Comparison of ENCODE assay signal across 8 cellular contexts in genomic region chr2:71067567-71068217, GRCh38. TPM values are rescaled to one million over a fixed set of nuclear protein-coding genes. Genes with fewer than 3 reads are reported as not detected.
DNase-seq lines count a peak whose midpoint lies in the region; ATAC-seq and TF ChIP-seq lines count a peak whose summit lies in the region.

No MANE protein-coding gene starts in this region.

- in situ Hi-C loops in astrocyte of the spinal cord (cut with HindIII; ENCODE audit: low sequenced_read_pairs) = no loop called here

- peaks cover 6% of the 10 kb centered on the region for H3K36me3 Mint-ChIP-seq in activated T-cell treated with anti-CD3 and anti-CD28 coated beads, Interleukin-2, amount 50 U/mL, for 4 hours (ENCODE audit: insufficient read depth)

- H3K9me3 Mint-ChIP-seq in activated T-cell treated with anti-CD3 and anti-CD28 coated beads, Interleukin-2, amount 50 U/mL, for 4 hours = no peaks in the 10 kb centered on the region

- peaks cover 48% of the 10 kb centered on the region for H3K4me1 Mint-ChIP-seq in activated T-cell treated with anti-CD3 and anti-CD28 coated beads, Interleukin-2, amount 50 U/mL, for 4 hours (ENCODE audit: low read depth)

- ATAC-seq in activated T-cell treated with anti-CD3 and anti-CD28 coated beads, Interleukin-2, amount 50 U/mL, for 4 hours = no peak
- ATAC-seq in HG03442 (IDR thresholded peaks at IDR 0.05; ENCODE audit: unreplicated experiment) (peak; percentile 0), HG03097 (IDR thresholded peaks at IDR 0.05; ENCODE audit: low FRiP score, unreplicated experiment) (no peak)

- peak overlapping the region; percentile 91 for H3K4me3 Mint-ChIP-seq in activated T-cell treated with anti-CD3 and anti-CD28 coated beads, Interleukin-2, amount 50 U/mL, for 4 hours

- H3K27me3 ChIP-seq in kidney epithelial cell (ENCODE audit: control insufficient read depth, insufficient read depth, low read length) = no peaks in the 10 kb centered on the region

- no peaks in the 10 kb centered on the region for H3K27me3 Mint-ChIP-seq in activated T-cell treated with anti-CD3 and anti-CD28 coated beads, Interleukin-2, amount 50 U/mL, for 4 hours (ENCODE audit: low read depth)

- TF ChIP-seq CTCF in astrocyte of the spinal cord (IDR thresholded peaks at IDR 0.05; ENCODE audit: low read depth, low read length) (peak; percentile 0), kidney epithelial cell (IDR thresholded peaks at IDR 0.05; ENCODE audit: insufficient read depth, low read length, poor library complexity, severe bottlenecking) (peak; percentile 5)

- peak overlapping the region; percentile 92 for H3K27ac ChIP-seq in temporal lobe (ENCODE audit: low read depth, low read length)

- H3K36me3 ChIP-seq in kidney epithelial cell (ENCODE audit: control insufficient read depth, insufficient read depth, low read length) = no peaks in the 10 kb centered on the region

- DNase-seq in activated T-cell treated with anti-CD3 and anti-CD28 coated beads, Interleukin-2, amount 50 U/mL, for 4 hours = no peak
- DNase-seq in activated T-cell treated with anti-CD3 and anti-CD28 coated beads, Interleukin-2, amount 50 U/mL, for 48 hours = no peak
- no peak for DNase-seq in astrocyte of the spinal cord (ENCODE audit: low read depth, low spot score)
- no peak for DNase-seq in kidney epithelial cell (ENCODE audit: low read depth)
- DNase-seq in middle frontal gyrus (ENCODE audit: extremely low spot score, low spot score) = no peak

- peak overlapping the region; percentile 83 for H3K4me3 ChIP-seq in astrocyte of the spinal cord (ENCODE audit: low read depth, low read length)
- peak overlapping the region; percentile 72 for H3K4me3 ChIP-seq in kidney epithelial cell (ENCODE audit: low read depth, low read length)

RNA-seq across cellular contexts. Expression of gene NAGK, which starts 0.8 kb away (rescaled TPM):
- total RNA-seq in activated T-cell treated with anti-CD3 and anti-CD28 coated beads, Interleukin-2, amount 50 U/mL, for 4 hours = 10 to 100 TPM; 83.5 to 85.6 (median 84.0) TPM
- total RNA-seq in kidney epithelial cell (133 and 138 TPM in 2 replicates), temporal lobe (38.1 TPM)
